ENCODE assay signal across 17 cellular contexts in genomic region chr1:206497774-206498173, GRCh38. TPM values are rescaled to one million over a fixed set of nuclear protein-coding genes. Genes with fewer than 3 reads are reported as not detected.
DNase-seq lines count a peak whose midpoint lies in the region; ATAC-seq and TF ChIP-seq lines count a peak whose summit lies in the region.
"Had no signal": no experiment of that assay in that cellular context is flagged by ENCODE, and none has a peak within 500 bp of the region (broad histone marks: within the 10 kb centered on the region; RNA-seq: fewer than 3 reads in every experiment).

No MANE protein-coding gene starts in this region.

- H3K27ac ChIP-seq in BLaER1: no peak overlapping the region
- peak overlapping the region in 1 of 2 donors; percentile 23 for H3K27ac ChIP-seq in tibial artery

- H3K4me2 ChIP-seq in BLaER1: peak overlapping the region; percentile 96

- POLR2A ChIA-PET in activated B cell treated with CpG ODN at 0.5 μM for 24 hours (lab: Charles Lee): interaction anchor here (3.9 kb wide), 1 partner anchor 27 kb away, joined by 22 read pairs; the partner anchor contains the start of gene IKBKE

- H3K27me3 Mint-ChIP-seq in activated B cell treated with CpG ODN at 0.5 μM for 24 hours (no peaks in the 10 kb centered on the region), memory B cell (no peaks in the 10 kb centered on the region)

- H3K27ac Mint-ChIP-seq in activated B cell treated with CpG ODN at 0.5 μM for 24 hours (peak overlapping the region; percentile 24), memory B cell (peak overlapping the region; percentile 60)

- TF ChIP-seq CTCF in AG10803 (conservative IDR thresholded peaks at IDR 0.05; ENCODE audit: low read length): no peak
- TF ChIP-seq CTCF in activated B cell treated with CpG ODN at 0.5 μM for 24 hours (IDR thresholded peaks at IDR 0.05): no peak
- TF ChIP-seq CTCF in tibial artery (IDR thresholded peaks at IDR 0.05): no peak

- intact Hi-C loops in activated B cell treated with CpG ODN at 0.5 μM for 24 hours (cut with micrococcal nuclease) (no loop called here), tibial artery (cut with DNase I; ENCODE audit: low total_unique reads) (no loop called here)

- H3K4me1 ChIP-seq in BLaER1: peaks cover 81% of the 10 kb centered on the region
- peaks cover 0 to 60% (median 43%) of the 10 kb centered on the region in 4 donors for H3K4me1 ChIP-seq in tibial artery

- no peak overlapping the region for H3K4me3 Mint-ChIP-seq in activated B cell treated with CpG ODN at 0.5 μM for 24 hours
- H3K4me3 Mint-ChIP-seq in memory B cell: no peak overlapping the region

- ATAC-seq in activated B cell treated with CpG ODN at 0.5 μM for 24 hours (ENCODE audit: low read depth) (no peak), memory B cell (ENCODE audit: low read depth) (no peak), HG03108 (IDR thresholded peaks at IDR 0.05; ENCODE audit: unreplicated experiment) (no peak), HG02798 (IDR thresholded peaks at IDR 0.05; ENCODE audit: poor library complexity, unreplicated experiment) (no peak)

- no peaks in the 10 kb centered on the region for H3K27me3 ChIP-seq in BLaER1
- H3K27me3 ChIP-seq in tibial artery: no peaks in the 10 kb centered on the region

- peaks cover 44% of the 10 kb centered on the region for H3K4me1 Mint-ChIP-seq in activated B cell treated with CpG ODN at 0.5 μM for 24 hours
- peaks cover 31% of the 10 kb centered on the region for H3K4me1 Mint-ChIP-seq in memory B cell

- H3K36me3 ChIP-seq in BLaER1 (peaks cover 10% of the 10 kb centered on the region; the same call in 1 of the 2 replicates), tibial artery (peaks cover 0 to 14% (median 0%) of the 10 kb centered on the region in 3 donors)

- peaks cover 34% of the 10 kb centered on the region for H3K36me3 Mint-ChIP-seq in activated B cell treated with CpG ODN at 0.5 μM for 24 hours (ENCODE audit: low read depth)
- peaks cover 4% of the 10 kb centered on the region for H3K36me3 Mint-ChIP-seq in memory B cell

- H3K9me3 Mint-ChIP-seq in activated B cell treated with CpG ODN at 0.5 μM for 24 hours (no peaks in the 10 kb centered on the region), memory B cell (no peaks in the 10 kb centered on the region)

- DNase-seq in AG10803 (ENCODE audit: low read depth) (peak; percentile 27), activated B cell treated with CpG ODN at 0.5 μM for 24 hours (no peak), memory B cell (ENCODE audit: low spot score in 2 of 2) (no peak), tibial artery (no peak)
- DNase-seq: COR-L47, IMR-90, Kasumi-1, NCI-H187 treated with DMSO at 0.1 percent for 48 hours, NCI-H2171, NCI-H446, NCI-H69, OCI-M1, RPMI8226, SIG-M5 had no signal

- no peaks in the 10 kb centered on the region for H3K9me3 ChIP-seq in BLaER1
- H3K9me3 ChIP-seq in tibial artery: no peaks in the 10 kb centered on the region

- CTCF ChIA-PET in activated B cell treated with CpG ODN at 0.5 μM for 24 hours (lab: Charles Lee): interaction anchor here (0.8 to 1.2 kb wide), 2 partner anchors 81 to 87 kb away, joined by 3 read pairs; no protein-coding TSS in a partner anchor

- peaks cover 12% of the 10 kb centered on the region; the same call in 1 of the 2 replicates for H4K20me1 ChIP-seq in BLaER1

- H3K4me3 ChIP-seq in AG10803 (ENCODE audit: low read length): no peak overlapping the region
- no peak overlapping the region for H3K4me3 ChIP-seq in BLaER1
- no peak overlapping the region for H3K4me3 ChIP-seq in tibial artery

- H3K9ac ChIP-seq in BLaER1: no peak overlapping the region

RNA-seq across cellular contexts. Expression of gene RASSF5, which starts 9.6 kb away (rescaled TPM):
- 114 and 116 TPM in 2 replicates for total RNA-seq in activated B cell treated with CpG ODN at 0.5 μM for 24 hours

RNA-seq across cellular contexts. Expression of gene IKBKE, which starts 27.5 kb away (rescaled TPM):
- 52.9 and 56.3 TPM in 2 replicates for total RNA-seq in activated B cell treated with CpG ODN at 0.5 μM for 24 hours
